2 cellular contexts compared by ENCODE assay signal in the genomic region with DNA sequence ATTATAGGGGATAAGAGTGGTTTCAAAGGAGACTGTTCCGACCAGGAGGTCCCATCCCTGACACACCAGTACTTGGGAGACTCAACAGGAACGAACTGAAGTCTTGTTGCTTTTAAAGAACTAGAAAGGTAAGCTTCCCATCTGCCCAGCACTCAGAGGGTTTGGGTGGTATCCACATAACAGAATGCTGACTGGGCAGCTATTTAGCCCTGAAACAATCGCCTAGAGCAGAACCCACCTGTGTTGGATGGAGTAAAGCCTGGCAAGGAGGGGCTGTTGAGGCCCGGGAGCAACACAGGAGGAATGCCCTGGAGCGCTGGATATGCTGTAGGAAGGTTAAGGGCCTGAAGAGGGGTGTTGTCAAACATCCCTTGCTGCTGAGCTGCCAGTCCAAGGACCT.
TF ChIP-seq lines count a peak whose summit lies in the region.

No MANE protein-coding gene starts in this region.

TF ChIP-seq in HepG2, 621 proteins besides CTCF, POLR2A, EP300 and RAD21:
- TF ChIP-seq, protein P1, sequence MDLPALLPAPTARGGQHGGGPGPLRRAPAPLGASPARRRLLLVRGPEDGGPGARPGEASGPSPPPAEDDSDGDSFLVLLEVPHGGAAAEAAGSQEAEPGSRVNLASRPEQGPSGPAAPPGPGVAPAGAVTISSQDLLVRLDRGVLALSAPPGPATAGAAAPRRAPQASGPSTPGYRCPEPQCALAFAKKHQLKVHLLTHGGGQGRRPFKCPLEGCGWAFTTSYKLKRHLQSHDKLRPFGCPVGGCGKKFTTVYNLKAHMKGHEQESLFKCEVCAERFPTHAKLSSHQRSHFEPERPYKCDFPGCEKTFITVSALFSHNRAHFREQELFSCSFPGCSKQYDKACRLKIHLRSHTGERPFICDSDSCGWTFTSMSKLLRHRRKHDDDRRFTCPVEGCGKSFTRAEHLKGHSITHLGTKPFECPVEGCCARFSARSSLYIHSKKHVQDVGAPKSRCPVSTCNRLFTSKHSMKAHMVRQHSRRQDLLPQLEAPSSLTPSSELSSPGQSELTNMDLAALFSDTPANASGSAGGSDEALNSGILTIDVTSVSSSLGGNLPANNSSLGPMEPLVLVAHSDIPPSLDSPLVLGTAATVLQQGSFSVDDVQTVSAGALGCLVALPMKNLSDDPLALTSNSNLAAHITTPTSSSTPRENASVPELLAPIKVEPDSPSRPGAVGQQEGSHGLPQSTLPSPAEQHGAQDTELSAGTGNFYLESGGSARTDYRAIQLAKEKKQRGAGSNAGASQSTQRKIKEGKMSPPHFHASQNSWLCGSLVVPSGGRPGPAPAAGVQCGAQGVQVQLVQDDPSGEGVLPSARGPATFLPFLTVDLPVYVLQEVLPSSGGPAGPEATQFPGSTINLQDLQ (CRISPR knock-in tag; IDR thresholded peaks at IDR 0.05): no peak
- TF ChIP-seq SALL1 (CRISPR knock-in tag; IDR thresholded peaks at IDR 0.05) (no peak), ZFYVE20 (CRISPR knock-in tag; IDR thresholded peaks at IDR 0.05; ENCODE audit: borderline replicate concordance, low read depth) (no peak), ELF1 (CRISPR knock-in tag; IDR thresholded peaks at IDR 0.05) (no peak), MAFK (conservative IDR thresholded peaks at IDR 0.05 in 1 of 2, IDR thresholded peaks at IDR 0.05 in 1 of 2; ENCODE audit: low read length in 2 of 2) (peak; percentile 59 to 71), FOXK1 (CRISPR knock-in tag; IDR thresholded peaks at IDR 0.05; ENCODE audit: borderline replicate concordance, low read depth) (no peak), CENPX (CRISPR knock-in tag; IDR thresholded peaks at IDR 0.05) (no peak), GFI1 (CRISPR knock-in tag; IDR thresholded peaks at IDR 0.05; ENCODE audit: borderline replicate concordance) (no peak), MAFF (IDR thresholded peaks at IDR 0.05; ENCODE audit: low read depth, low read length) (peak; percentile 53; the same call in 1 of the 2 replicates), MIXL1 (CRISPR knock-in tag; IDR thresholded peaks at IDR 0.05) (no peak)
- TF ChIP-seq, protein P2, sequence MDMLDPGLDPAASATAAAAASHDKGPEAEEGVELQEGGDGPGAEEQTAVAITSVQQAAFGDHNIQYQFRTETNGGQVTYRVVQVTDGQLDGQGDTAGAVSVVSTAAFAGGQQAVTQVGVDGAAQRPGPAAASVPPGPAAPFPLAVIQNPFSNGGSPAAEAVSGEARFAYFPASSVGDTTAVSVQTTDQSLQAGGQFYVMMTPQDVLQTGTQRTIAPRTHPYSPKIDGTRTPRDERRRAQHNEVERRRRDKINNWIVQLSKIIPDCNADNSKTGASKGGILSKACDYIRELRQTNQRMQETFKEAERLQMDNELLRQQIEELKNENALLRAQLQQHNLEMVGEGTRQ (IDR thresholded peaks at IDR 0.05; ENCODE audit: low read depth, low read length): no peak
- TF ChIP-seq, protein P2 (CRISPR knock-in tag; IDR thresholded peaks at IDR 0.05; ENCODE audit: borderline replicate concordance): no peak
TF ChIP-seq in HepG2: peak in this region for 2.

TF ChIP-seq in A549, 52 proteins besides CTCF, POLR2A, EP300 and RAD21:
- TF ChIP-seq MAFK (IDR thresholded peaks at IDR 0.05; ENCODE audit: partially characterized antibody) (peak; percentile 68), ZSCAN20 (CRISPR knock-in tag; IDR thresholded peaks at IDR 0.05) (no peak)
